Comparison of ENCODE assay signal across 14 cellular contexts in the genomic region with DNA sequence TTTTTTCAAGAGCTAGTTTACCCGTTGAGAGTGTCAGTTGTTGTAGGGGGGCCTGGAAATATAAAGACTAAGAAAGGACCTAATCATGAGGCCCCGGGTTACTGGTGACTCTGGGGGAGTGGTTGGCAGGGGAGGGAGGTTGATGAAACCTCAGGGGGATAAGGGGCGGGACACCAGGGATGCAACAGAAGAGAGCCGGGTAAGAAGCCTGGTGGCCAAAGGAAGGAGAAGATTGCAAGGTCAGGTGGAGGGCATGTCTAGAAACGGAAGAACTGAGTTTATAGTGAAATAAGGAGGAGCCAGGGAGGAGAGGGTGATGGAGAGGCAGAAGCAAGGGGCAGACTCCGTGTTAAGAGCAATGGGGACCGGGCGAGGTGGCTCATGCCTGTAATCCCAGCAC. TPM values are rescaled to one million over a fixed set of nuclear protein-coding genes. Genes with fewer than 3 reads are reported as not detected.
DNase-seq lines count a peak whose midpoint lies in the region; ATAC-seq and TF ChIP-seq lines count a peak whose summit lies in the region.
"Had no signal": no experiment of that assay in that cellular context is flagged by ENCODE, and none has a peak within 500 bp of the region (broad histone marks: within the 10 kb centered on the region; RNA-seq: fewer than 3 reads in every experiment).

No MANE protein-coding gene starts in this region.

- POLR2A ChIA-PET in activated CD4-positive, alpha-beta T cell treated with anti-CD3 and anti-CD28 coated beads for 36 hours (lab: Charles Lee), result no interaction called here
- POLR2A ChIA-PET in activated CD8-positive, alpha-beta T cell treated with anti-CD3 and anti-CD28 coated beads for 36 hours (lab: Charles Lee), result no interaction called here
- POLR2A ChIA-PET in naive thymus-derived CD8-positive, alpha-beta T cell (lab: Charles Lee), result interaction anchor here (0.6 to 2.3 kb wide), 6 partner anchors 9 to 117 kb away, joined by 3 to 7 read pairs (median 4); partner anchors contain the start of gene PTP4A2

- H3K27ac Mint-ChIP-seq in activated CD4-positive, alpha-beta T cell treated with anti-CD3 and anti-CD28 coated beads for 36 hours, result peak overlapping the region; percentile 69
- peak overlapping the region; percentile 72 for H3K27ac Mint-ChIP-seq in activated CD8-positive, alpha-beta T cell treated with anti-CD3 and anti-CD28 coated beads for 36 hours
- peak overlapping the region in 9 of 10 donors; percentile 17 to 80 (median 53) for H3K27ac Mint-ChIP-seq in naive thymus-derived CD8-positive, alpha-beta T cell

- no peak for DNase-seq in activated CD4-positive, alpha-beta T cell treated with anti-CD3 and anti-CD28 coated beads for 36 hours
- no peak for DNase-seq in activated CD4-positive, alpha-beta T cell treated with anti-CD3 and anti-CD28 coated beads, Interleukin-2, amount 50 U/mL, for 4 hours
- DNase-seq in HL-60 (ENCODE audit: low read depth in 1 of 2, low spot score in 1 of 2) (peak in 1 of 2 experiments; percentile 67), CD1c-positive myeloid dendritic cell (ENCODE audit: extremely low spot score) (no peak), gastrocnemius medialis (no peak), DMS53 treated with DMSO at 0.1 percent for 48 hours (lab: John Stamatoyannopoulos, UW; ENCODE audit: unreplicated experiment) (no peak)
- DNase-seq in activated CD8-positive, alpha-beta T cell treated with anti-CD3 and anti-CD28 coated beads for 36 hours, result peak; percentile 44
- DNase-seq in naive thymus-derived CD8-positive, alpha-beta T cell, result no peak
- DNase-seq: NCI-H1105 treated with DMSO at 0.1 percent for 48 hours, thyroid gland had no signal

- TF ChIP-seq POLR2A in gastrocnemius medialis (IDR thresholded peaks at IDR 0.05), result no peak

- peaks cover 22% of the 10 kb centered on the region for H3K4me1 Mint-ChIP-seq in activated CD4-positive, alpha-beta T cell treated with anti-CD3 and anti-CD28 coated beads for 36 hours
- H3K4me1 Mint-ChIP-seq in activated CD8-positive, alpha-beta T cell treated with anti-CD3 and anti-CD28 coated beads for 36 hours (ENCODE audit: low read depth), result peaks cover 26% of the 10 kb centered on the region
- peaks cover 29 to 53% (median 45%) of the 10 kb centered on the region in 4 donors for H3K4me1 Mint-ChIP-seq in naive thymus-derived CD8-positive, alpha-beta T cell
- H3K4me1 Mint-ChIP-seq: neural crest cell had no signal

- H3K9me3 Mint-ChIP-seq in activated CD4-positive, alpha-beta T cell treated with anti-CD3 and anti-CD28 coated beads for 36 hours (ENCODE audit: low read depth), result no peaks in the 10 kb centered on the region
- H3K9me3 Mint-ChIP-seq in activated CD8-positive, alpha-beta T cell treated with anti-CD3 and anti-CD28 coated beads for 36 hours, result no peaks in the 10 kb centered on the region
- no peaks in the 10 kb centered on the region for H3K9me3 Mint-ChIP-seq in naive thymus-derived CD8-positive, alpha-beta T cell
- H3K9me3 Mint-ChIP-seq: neural crest cell had no signal

- in situ Hi-C loops in gastrocnemius medialis (cut with MboI; ENCODE audit: low sequenced_read_pairs in 4 of 4), result no loop called here

- H3K4me3 Mint-ChIP-seq in activated CD4-positive, alpha-beta T cell treated with anti-CD3 and anti-CD28 coated beads for 36 hours, result no peak overlapping the region
- H3K4me3 Mint-ChIP-seq in activated CD8-positive, alpha-beta T cell treated with anti-CD3 and anti-CD28 coated beads for 36 hours, result peak overlapping the region; percentile 16
- peak overlapping the region in 9 of 10 donors; percentile 11 to 72 (median 36) for H3K4me3 Mint-ChIP-seq in naive thymus-derived CD8-positive, alpha-beta T cell
- H3K4me3 Mint-ChIP-seq: neural crest cell had no signal

- no peaks in the 10 kb centered on the region for H3K36me3 ChIP-seq in gastrocnemius medialis
- H3K36me3 ChIP-seq: thyroid gland had no signal

- no peaks in the 10 kb centered on the region for H3K27me3 ChIP-seq in HL-60 (ENCODE audit: insufficient read depth, poor library complexity, severe bottlenecking)
- H3K27me3 ChIP-seq in gastrocnemius medialis, result no peaks in the 10 kb centered on the region
- H3K27me3 ChIP-seq: thyroid gland had no signal

- H3K27me3 Mint-ChIP-seq in activated CD4-positive, alpha-beta T cell treated with anti-CD3 and anti-CD28 coated beads for 36 hours, result no peaks in the 10 kb centered on the region
- no peaks in the 10 kb centered on the region for H3K27me3 Mint-ChIP-seq in activated CD8-positive, alpha-beta T cell treated with anti-CD3 and anti-CD28 coated beads for 36 hours
- H3K27me3 Mint-ChIP-seq in naive thymus-derived CD8-positive, alpha-beta T cell, result no peaks in the 10 kb centered on the region

- no peaks in the 10 kb centered on the region for H3K4me1 ChIP-seq in gastrocnemius medialis
- H3K4me1 ChIP-seq: A549 had no signal

- CTCF ChIA-PET in activated CD4-positive, alpha-beta T cell treated with anti-CD3 and anti-CD28 coated beads for 36 hours (lab: Charles Lee), result no interaction called here
- CTCF ChIA-PET in activated CD8-positive, alpha-beta T cell treated with anti-CD3 and anti-CD28 coated beads for 36 hours (lab: Charles Lee), result interaction anchor here (1.0 kb wide), 1 partner anchor 13 kb away, joined by 3 read pairs; the partner anchor contains the start of gene SPOCD1

- no peaks in the 10 kb centered on the region for H3K36me3 Mint-ChIP-seq in activated CD4-positive, alpha-beta T cell treated with anti-CD3 and anti-CD28 coated beads for 36 hours (ENCODE audit: low read depth)
- H3K36me3 Mint-ChIP-seq in activated CD8-positive, alpha-beta T cell treated with anti-CD3 and anti-CD28 coated beads for 36 hours (ENCODE audit: low read depth), result no peaks in the 10 kb centered on the region
- H3K36me3 Mint-ChIP-seq in naive thymus-derived CD8-positive, alpha-beta T cell, result no peaks in the 10 kb centered on the region

- no peaks in the 10 kb centered on the region for H3K9me3 ChIP-seq in gastrocnemius medialis
- H3K9me3 ChIP-seq: A549, thyroid gland had no signal

- intact Hi-C loops in activated CD4-positive, alpha-beta T cell treated with anti-CD3 and anti-CD28 coated beads for 36 hours (cut with DNase I, micrococcal nuclease), result loop anchor here in 1 of 2 experiments (5.0 kb wide), 2 partner anchors 84 to 109 kb away; partner anchors contain the start of gene PTP4A2
- intact Hi-C loops in activated CD8-positive, alpha-beta T cell treated with anti-CD3 and anti-CD28 coated beads for 36 hours (cut with micrococcal nuclease), result loop anchor here (5.0 kb wide), 1 partner anchor 134 kb away; no protein-coding TSS in a partner anchor
- intact Hi-C loops in gastrocnemius medialis (cut with DNase I; ENCODE audit: low total_unique reads), result no loop called here

- H3K4me3 ChIP-seq in HL-60 (replicated peaks; ENCODE audit: insufficient read depth, low read length) (no peak overlapping the region), gastrocnemius medialis (no peak overlapping the region)
- H3K4me3 ChIP-seq: A549, lung, thyroid gland had no signal

- TF ChIP-seq CTCF in HL-60 (IDR thresholded peaks at IDR 0.05; ENCODE audit: insufficient read depth, low read length) (no peak), gastrocnemius medialis (IDR thresholded peaks at IDR 0.05 in 4 of 5, conservative IDR thresholded peaks at IDR 0.05 in 1 of 5) (no peak)
- TF ChIP-seq CTCF in activated CD8-positive, alpha-beta T cell treated with anti-CD3 and anti-CD28 coated beads for 36 hours (IDR thresholded peaks at IDR 0.05), result no peak

- no peak for ATAC-seq in activated CD4-positive, alpha-beta T cell treated with anti-CD3 and anti-CD28 coated beads for 36 hours
- ATAC-seq in activated CD8-positive, alpha-beta T cell treated with anti-CD3 and anti-CD28 coated beads for 36 hours, result peak; percentile 40
- no peak for ATAC-seq in naive thymus-derived CD8-positive, alpha-beta T cell
- ATAC-seq in gastrocnemius medialis, result no peak
- ATAC-seq: A549, Right ventricle myocardium inferior had no signal

- peak overlapping the region; percentile 43 for H3K27ac ChIP-seq in HL-60 (replicated peaks)
- H3K27ac ChIP-seq in gastrocnemius medialis, result no peak overlapping the region
- H3K27ac ChIP-seq: A549, thyroid gland had no signal

RNA-seq across cellular contexts. Expression of gene SPOCD1, which starts 12.5 kb away (rescaled TPM):
- total RNA-seq in activated CD4-positive, alpha-beta T cell treated with anti-CD3 and anti-CD28 coated beads for 36 hours, result under 1 TPM; 0.79 to 0.91 TPM
- not detected for total RNA-seq in activated CD8-positive, alpha-beta T cell treated with anti-CD3 and anti-CD28 coated beads for 36 hours
- under 1 TPM in 1 of 2 experiments, not detected in 1; 0.36 TPM for total RNA-seq in naive thymus-derived CD8-positive, alpha-beta T cell
- polyA plus RNA-seq in naive thymus-derived CD8-positive, alpha-beta T cell, result not detected
- total RNA-seq in gastrocnemius medialis, result not detected
- total RNA-seq: Right ventricle myocardium inferior had no signal
